Comparison of ENCODE assay signal across 14 cellular contexts in the genomic region with DNA sequence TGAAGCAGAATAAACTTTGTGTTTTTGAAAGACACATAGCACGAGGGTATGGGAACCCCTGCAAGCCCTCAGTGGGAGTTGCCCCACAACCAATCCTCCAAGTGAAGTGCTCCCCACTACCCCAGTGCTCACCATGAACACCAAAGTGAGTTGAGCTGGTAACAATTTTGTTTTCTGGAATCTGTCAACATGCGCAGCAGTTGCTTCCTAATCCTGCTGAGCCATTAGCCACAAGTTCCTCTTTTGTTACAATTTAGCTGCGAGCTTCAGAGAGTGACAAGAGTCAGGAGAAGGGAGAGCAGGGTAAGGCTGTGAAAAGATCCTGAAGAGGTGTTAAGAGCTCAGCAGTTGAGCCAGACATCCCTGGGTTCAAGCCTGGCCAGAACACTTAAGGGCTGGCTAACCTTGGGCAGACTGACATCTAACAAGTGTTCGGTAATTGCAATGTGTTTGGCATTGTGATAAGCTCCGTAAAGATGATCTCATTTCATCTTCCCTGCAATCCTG. TPM values are rescaled to one million over a fixed set of nuclear protein-coding genes. Genes with fewer than 3 reads are reported as not detected.
A peak's percentile ranks its signal among the peaks of the same experiment; 100 is the strongest.
DNase-seq lines count a peak whose midpoint lies in the region; ATAC-seq, FAIRE-seq and TF ChIP-seq lines count a peak whose summit lies in the region.
"Had no signal": no experiment of that assay in that cellular context is flagged by ENCODE, and none has a peak within 500 bp of the region (broad histone marks: within the 10 kb centered on the region; RNA-seq: fewer than 3 reads in every experiment).

No MANE protein-coding gene starts in this region.

- H3K79me2 ChIP-seq in astrocyte (ENCODE audit: insufficient read depth, low read length): no peaks in the 10 kb centered on the region

- H3K27me3 Mint-ChIP-seq in astrocyte (ENCODE audit: low read depth, unreplicated experiment): peaks cover 3% of the 10 kb centered on the region

- no peaks in the 10 kb centered on the region for H4K20me1 ChIP-seq in astrocyte (ENCODE audit: insufficient read depth, low read length)

- no peak overlapping the region for H3K27ac Mint-ChIP-seq in astrocyte (ENCODE audit: unreplicated experiment)

- no peak for ATAC-seq in HG02763 (IDR thresholded peaks at IDR 0.05; ENCODE audit: unreplicated experiment)
- ATAC-seq in HG03520 (IDR thresholded peaks at IDR 0.05; ENCODE audit: unreplicated experiment): no peak
- no peak for ATAC-seq in GM18907 (IDR thresholded peaks at IDR 0.05; ENCODE audit: unreplicated experiment)
- ATAC-seq: body of pancreas had no signal

- DNase-seq in GM12891 (ENCODE audit: insufficient read length, low spot score) (no peak), NB4 (ENCODE audit: low read depth) (peak; percentile 91), astrocyte (ENCODE audit: low read depth) (no peak), D721Med (ENCODE audit: insufficient read length, low spot score) (no peak)
- DNase-seq: body of pancreas, NCI-H524 treated with DMSO at 0.1 percent for 48 hours, T-helper 2 cell, transverse colon had no signal

- H3K4me1 Mint-ChIP-seq in astrocyte (ENCODE audit: low read depth, unreplicated experiment): peaks cover 18% of the 10 kb centered on the region

- FAIRE-seq in GM12891 (lab: Jason Lieb, UNC) (no peak), astrocyte (lab: Jason Lieb, UNC) (no peak), D721Med (lab: Jason Lieb, UNC) (no peak)

- H3K9me3 Mint-ChIP-seq in astrocyte (ENCODE audit: unreplicated experiment): no peaks in the 10 kb centered on the region

- H3K36me3 Mint-ChIP-seq in astrocyte (ENCODE audit: low read depth, unreplicated experiment): no peaks in the 10 kb centered on the region

- no peak overlapping the region for H3K4me2 ChIP-seq in astrocyte (ENCODE audit: low read length)
- H3K4me2 ChIP-seq: KMS-11 had no signal

- H3K4me1 ChIP-seq in astrocyte (ENCODE audit: insufficient read depth, low read length): no peaks in the 10 kb centered on the region
- H3K4me1 ChIP-seq in neuron (ENCODE audit: insufficient read depth, low read length): peaks cover 28% of the 10 kb centered on the region
- H3K4me1 ChIP-seq: body of pancreas, prostate gland, transverse colon had no signal

- no peak overlapping the region for H3K4me3 Mint-ChIP-seq in astrocyte (ENCODE audit: unreplicated experiment)

- no peak overlapping the region for H3K4me3 ChIP-seq in NB4 (ENCODE audit: low read depth, low read length)
- H3K4me3 ChIP-seq in astrocyte (ENCODE audit: insufficient read depth, low read depth, low read length): no peak overlapping the region
- peak overlapping the region; percentile 6 for H3K4me3 ChIP-seq in neuron (ENCODE audit: low read length)
- H3K4me3 ChIP-seq: body of pancreas, prostate gland, transverse colon had no signal

- H3K9me3 ChIP-seq in astrocyte (ENCODE audit: insufficient read depth, low read depth, low read length) (no peaks in the 10 kb centered on the region), neuron (ENCODE audit: low read length) (no peaks in the 10 kb centered on the region)
- H3K9me3 ChIP-seq: body of pancreas, prostate gland, transverse colon had no signal

- no peak overlapping the region for H3K27ac ChIP-seq in astrocyte (ENCODE audit: low read depth, low read length)
- H3K27ac ChIP-seq: body of pancreas, KMS-11, prostate gland, transverse colon had no signal

- H3K36me3 ChIP-seq in astrocyte (ENCODE audit: insufficient read depth, low read length): no peaks in the 10 kb centered on the region
- no peaks in the 10 kb centered on the region for H3K36me3 ChIP-seq in neuron (ENCODE audit: insufficient read depth, low read length)
- H3K36me3 ChIP-seq: prostate gland, transverse colon had no signal

- peaks cover 4% of the 10 kb centered on the region for H3K27me3 ChIP-seq in astrocyte (ENCODE audit: insufficient read depth, low read length)
- no peaks in the 10 kb centered on the region for H3K27me3 ChIP-seq in neuron (ENCODE audit: insufficient read depth, low read length)
- H3K27me3 ChIP-seq: body of pancreas had no signal

- peak overlapping the region; percentile 21 for H3K9ac ChIP-seq in astrocyte (ENCODE audit: low read length)
- H3K9ac ChIP-seq: KMS-11 had no signal

- no peak for TF ChIP-seq CTCF in NB4 (IDR thresholded peaks at IDR 0.05; ENCODE audit: low read depth, low read length)
- no peak for TF ChIP-seq CTCF in astrocyte (IDR thresholded peaks at IDR 0.05; ENCODE audit: insufficient read depth, low read depth, low read length)
- no peak for TF ChIP-seq CTCF in D721Med (IDR thresholded peaks at IDR 0.05; ENCODE audit: insufficient read depth, missing control alignments)

- H2AFZ ChIP-seq in astrocyte (ENCODE audit: low read depth, low read length): no peak overlapping the region
- H2AFZ ChIP-seq in neuron (ENCODE audit: low read depth, low read length): peak overlapping the region; percentile 68

- TF ChIP-seq POLR2A in GM12891 (IDR thresholded peaks at IDR 0.05; ENCODE audit: low read depth, low read length) (no peak), NB4 (IDR thresholded peaks at IDR 0.05; ENCODE audit: extremely low read depth, insufficient read length) (no peak)

TF ChIP-seq in GM12891, 5 proteins besides CTCF, POLR2A, EP300 and RAD21:
- TF ChIP-seq POLR2AphosphoS5 (IDR thresholded peaks at IDR 0.05; ENCODE audit: low read depth, low read length) (no peak), TAF1 (IDR thresholded peaks at IDR 0.05; ENCODE audit: low read depth, low read length) (no peak), POU2F2 (IDR thresholded peaks at IDR 0.05; ENCODE audit: low read depth, low read length) (no peak), SPI1 (IDR thresholded peaks at IDR 0.05; ENCODE audit: low read depth, low read length) (peak; percentile 39; the same call in 1 of the 2 replicates), PAX5 (IDR thresholded peaks at IDR 0.05; ENCODE audit: insufficient read depth, low read length, severe bottlenecking) (no peak)

RNA-seq across cellular contexts. Expression of gene ASPHD2, which starts 24.2 kb away (rescaled TPM):
- polyA plus RNA-seq in GM12891 (2012; ENCODE audit: low read depth, missing spikeins): 2.7 TPM
- 11.7 and 13.0 TPM in 2 replicates for total RNA-seq in astrocyte
